16 cellular contexts compared by ENCODE assay signal in genomic region chr16:86618431-86619262, GRCh38. TPM values are rescaled to one million over a fixed set of nuclear protein-coding genes. Genes with fewer than 3 reads are reported as not detected.
DNase-seq lines count a peak whose midpoint lies in the region; ATAC-seq lines count a peak whose summit lies in the region.
"Had no signal": no experiment of that assay in that cellular context is flagged by ENCODE, and none has a peak within 500 bp of the region (broad histone marks: within the 10 kb centered on the region; RNA-seq: fewer than 3 reads in every experiment).

No MANE protein-coding gene starts in this region.

- no peaks in the 10 kb centered on the region for H3K36me3 ChIP-seq in SJSA1
- H3K36me3 ChIP-seq: HAP-1, WERI-Rb-1 had no signal

- H3K27me3 ChIP-seq in SJSA1 (replicated peaks): no peaks in the 10 kb centered on the region

- H3K27ac ChIP-seq in SJSA1: no peak overlapping the region
- H3K27ac ChIP-seq: HL-60, SK-N-MC, WERI-Rb-1 had no signal

- no peaks in the 10 kb centered on the region for H3K9me3 ChIP-seq in SJSA1 (replicated peaks)
- H3K9me3 ChIP-seq: HAP-1 had no signal

- ATAC-seq in Right ventricle myocardium inferior: peak; percentile 61
- ATAC-seq in sciatic nerve: peak; percentile 86

- peaks cover 12% of the 10 kb centered on the region for H3K4me1 ChIP-seq in SJSA1 (replicated peaks)
- H3K4me1 ChIP-seq: HAP-1 had no signal

- intact Hi-C loops in Right ventricle myocardium inferior (cut with DNase I): no loop called here
- intact Hi-C loops in sciatic nerve (cut with DNase I): no loop called here

- DNase-seq in Daoy (ENCODE audit: low read depth) (peak; percentile 58), SJSA1 (ENCODE audit: low read depth in 1 of 2, low spot score in 2 of 2) (peak; percentile 55 to 72), Right ventricle myocardium inferior (ENCODE audit: missing footprints) (no peak), sciatic nerve (ENCODE audit: low spot score) (no peak), GF-D8 (lab: John Stamatoyannopoulos, UW) (no peak), germinal center (ENCODE audit: low spot score) (no peak), UCSD-AML1 (lab: John Stamatoyannopoulos, UW; ENCODE audit: unreplicated experiment) (no peak)
- DNase-seq in activated T-cell treated with anti-CD3 and anti-CD28 coated beads, Interleukin-2, amount 50 U/mL, for 1 hour: no peak
- DNase-seq: activated naive CD8-positive, alpha-beta T cell treated with anti-CD3 and anti-CD28 coated beads, Interleukin-2, amount 10 ng/mL, durations not matched to agents 7 days and 5 days; stimulated activated CD4-positive, alpha-beta T cell treated with anti-CD3 and anti-CD28 coated beads, Interleukin-2, amount 100 ng/mL, for 24 hours; WERI-Rb-1 had no signal

- peak overlapping the region; percentile 45 for H3K4me3 ChIP-seq in SJSA1
- H3K4me3 ChIP-seq: HAP-1, SK-N-MC had no signal

RNA-seq across cellular contexts. Expression of gene FOXL1, which starts 40.3 kb away (rescaled TPM):
- 4.9 and 5.0 TPM in 2 replicates for total RNA-seq in Daoy (2014; rRNA removed; shearing (Covaris generic))
- total RNA-seq in SJSA1 (2014; rRNA removed; shearing (Covaris generic)): 39.4 and 43.2 TPM in 2 replicates
- 0.60 TPM for total RNA-seq in Right ventricle myocardium inferior
- total RNA-seq in sciatic nerve: 7.5 TPM
- total RNA-seq: activated naive CD8-positive, alpha-beta T cell treated with anti-CD3 and anti-CD28 coated beads, Interleukin-2, amount 10 ng/mL, durations not matched to agents 7 days and 5 days; mononuclear cell; progenitor cell of endocrine pancreas had no signal

RNA-seq across cellular contexts. Expression of gene FOXC2, which starts 52.0 kb away (rescaled TPM):
- 4.6 and 5.4 TPM in 2 replicates for total RNA-seq in Daoy (2014; rRNA removed; shearing (Covaris generic))
- total RNA-seq in SJSA1 (2014; rRNA removed; shearing (Covaris generic)): 3.9 and 5.5 TPM in 2 replicates
- total RNA-seq in Right ventricle myocardium inferior (1.4 TPM), sciatic nerve (20.0 TPM)
- total RNA-seq: activated naive CD8-positive, alpha-beta T cell treated with anti-CD3 and anti-CD28 coated beads, Interleukin-2, amount 10 ng/mL, durations not matched to agents 7 days and 5 days; mononuclear cell; progenitor cell of endocrine pancreas had no signal

Comparison
In these comparisons a context has a peak if more than half of its experiments do, and no peak if none do; other contexts are left out.
1. DNase-seq: peak in Daoy (single experiment) and SJSA1 (2 of 2); none in Right ventricle myocardium inferior (single experiment), sciatic nerve (single experiment), activated T-cell treated with anti-CD3 and anti-CD28 coated beads, Interleukin-2, amount 50 U/mL, for 1 hour (single experiment), GF-D8 (single experiment), germinal center (single experiment) and UCSD-AML1 (single experiment).